Comparison of ENCODE assay signal across 17 cellular contexts in genomic region chr1:43621386-43621785, GRCh38. TPM values are rescaled to one million over a fixed set of nuclear protein-coding genes. Genes with fewer than 3 reads are reported as not detected.
DNase-seq lines count a peak whose midpoint lies in the region; ATAC-seq and TF ChIP-seq lines count a peak whose summit lies in the region.
"Had no signal": no experiment of that assay in that cellular context is flagged by ENCODE, and none has a peak within 500 bp of the region (broad histone marks: within the 10 kb centered on the region; RNA-seq: fewer than 3 reads in every experiment).

No MANE protein-coding gene starts in this region.

- CTCF ChIA-PET in RWPE1 (lab: Yijun Ruan, JAX): no interaction called here

- TF ChIP-seq CTCF in RWPE1 (conservative IDR thresholded peaks at IDR 0.05; ENCODE audit: low read depth) (no peak), fibroblast of mammary gland (conservative IDR thresholded peaks at IDR 0.05; ENCODE audit: control insufficient read depth, insufficient read depth, low read depth, low read length) (no peak), ovary (IDR thresholded peaks at IDR 0.05) (no peak)

- intact Hi-C loops in ovary (cut with DNase I): no loop called here

- TF ChIP-seq POLR2A in ovary (IDR thresholded peaks at IDR 0.05): no peak

- H3K4me1 ChIP-seq in ovary (ENCODE audit: insufficient read depth) (peaks cover 13% of the 10 kb centered on the region), SJCRH30 (no peaks in the 10 kb centered on the region)

- no peaks in the 10 kb centered on the region for H3K36me3 ChIP-seq in ovary
- peaks cover 11% of the 10 kb centered on the region; the same call in 1 of the 2 replicates for H3K36me3 ChIP-seq in SJCRH30

- H3K4me3 ChIP-seq in fibroblast of mammary gland (ENCODE audit: control insufficient read depth, low read depth, low read length) (no peak overlapping the region), ovary (no peak overlapping the region), SJCRH30 (no peak overlapping the region)

- DNase-seq in 8988T (peak; percentile 6), RWPE1 (ENCODE audit: low spot score) (no peak), fibroblast of mammary gland (ENCODE audit: low read depth) (peak; percentile 12), ovary (no peak), SJCRH30 (no peak), cerebellar nuclear complex (lab: John Stamatoyannopoulos, UW) (no peak)
- DNase-seq in stimulated activated CD4-positive, alpha-beta T cell treated with anti-CD3 and anti-CD28 coated beads, Interleukin-4, amount 100 ng/mL, for 1 hour: no peak
- DNase-seq: DMS153, KG1, MM.1S, NCI-H2029, NCI-H446 treated with DMSO at 0.1 percent for 48 hours, NCI-H526 treated with DMSO at 0.1 percent for 48 hours, SIG-M5, SK-N-SH had no signal

- TF ChIP-seq EP300 in ovary (IDR thresholded peaks at IDR 0.05): no peak

- no peak for ATAC-seq in HG03108 (IDR thresholded peaks at IDR 0.05; ENCODE audit: unreplicated experiment)
- ATAC-seq: Panc1 had no signal

- POLR2A ChIA-PET in RWPE1 (lab: Yijun Ruan, JAX; ENCODE audit: low non-redundant PET): interaction anchor here (0.6 kb wide), 1 partner anchor 29 kb away, joined by 3 read pairs; no protein-coding TSS in a partner anchor

- H3K27ac ChIP-seq in RWPE1 (peak overlapping the region; percentile 44; the same call in 1 of the 2 replicates), ovary (peak overlapping the region; percentile 20 to 65), SJCRH30 (no peak overlapping the region)

- no peaks in the 10 kb centered on the region for H3K27me3 ChIP-seq in ovary
- H3K27me3 ChIP-seq in SJCRH30: no peaks in the 10 kb centered on the region

- 27 to 43% (median 32%) methylated on average over 3 of the region's 3 CpGs for WGBS in ovary, 3 donors

- H3K9me3 ChIP-seq in ovary (no peaks in the 10 kb centered on the region), SJCRH30 (replicated peaks) (no peaks in the 10 kb centered on the region)
- H3K9me3 ChIP-seq: SK-N-SH had no signal

RNA-seq across cellular contexts. Expression of gene KDM4A, which starts 28.6 kb away (rescaled TPM):
- total RNA-seq in ovary: 10 to 100 TPM; 23.1 to 48.5 (median 34.3) TPM
- polyA plus RNA-seq in ovary: 10 to 100 TPM; 16.5 to 42.8 TPM
- total RNA-seq in SJCRH30 (2014; rRNA removed; shearing (Covaris generic)): 32.6 and 39.5 TPM in 2 replicates

Comparison
In these comparisons a context has a peak if more than half of its experiments do, and no peak if none do; other contexts are left out.
1. DNase-seq: peak in 8988T (single experiment) and fibroblast of mammary gland (single experiment); none in RWPE1 (single experiment), ovary (0 of 5), SJCRH30 (0 of 2), cerebellar nuclear complex (0 of 2) and stimulated activated CD4-positive, alpha-beta T cell treated with anti-CD3 and anti-CD28 coated beads, Interleukin-4, amount 100 ng/mL, for 1 hour (single experiment).